In the genomic region with DNA sequence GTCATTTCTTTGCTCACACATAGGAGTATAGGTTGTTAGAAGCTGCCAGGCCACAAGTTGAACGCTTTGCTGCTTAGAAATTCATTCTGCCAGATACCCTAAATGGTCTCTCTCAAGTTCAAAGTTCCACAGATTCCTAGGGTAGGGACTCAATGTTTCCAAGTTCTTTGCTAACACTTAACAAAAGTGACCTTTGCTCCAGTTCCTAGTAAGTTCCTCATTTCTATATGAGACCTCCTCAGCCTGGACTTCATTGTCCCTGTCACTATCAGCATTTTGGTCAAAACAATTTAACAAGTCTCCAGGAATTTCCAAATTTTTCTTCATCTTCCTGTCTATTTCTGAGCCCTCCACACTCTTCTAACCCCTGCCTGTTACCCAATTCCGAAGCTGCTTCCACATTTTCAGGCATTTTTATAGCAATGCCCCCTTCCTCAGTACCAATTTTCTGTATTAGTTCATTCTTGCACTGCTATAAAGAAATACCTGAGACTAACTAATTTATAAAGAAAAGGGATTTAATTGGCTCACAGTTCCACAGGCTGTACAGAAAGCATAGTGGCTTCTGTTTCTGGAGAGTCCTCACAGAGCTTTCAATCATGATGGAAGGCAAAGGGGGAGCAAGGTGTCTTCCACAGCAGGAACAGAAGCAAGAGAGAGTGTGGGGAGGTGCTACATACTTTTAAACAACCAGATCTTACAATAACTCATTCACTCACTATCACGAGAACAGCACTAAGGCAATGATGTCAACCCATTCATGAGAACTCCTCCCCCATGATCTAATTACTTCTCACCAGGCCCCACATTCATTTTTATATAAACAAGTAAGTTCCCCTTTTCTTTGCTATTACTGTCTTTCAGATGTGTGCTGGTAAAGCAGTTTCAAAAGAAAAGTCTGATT, we compare ENCODE assay signal across 10 cellular contexts. TPM values are rescaled to one million over a fixed set of nuclear protein-coding genes. Genes with fewer than 3 reads are reported as not detected.
DNase-seq lines count a peak whose midpoint lies in the region; ATAC-seq and TF ChIP-seq lines count a peak whose summit lies in the region.
"Had no signal": no experiment of that assay in that cellular context is flagged by ENCODE, and none has a peak within 500 bp of the region (broad histone marks: within the 10 kb centered on the region; RNA-seq: fewer than 3 reads in every experiment).

No MANE protein-coding gene starts in this region.

- H3K4me3 Mint-ChIP-seq in activated T-helper 1 cell treated with anti-CD3 and anti-CD28 coated beads, Interleukin-12 subunit alpha, Interleukin-12 subunit beta, Interleukin-2, Interleukin-4 antibody, amounts not matched to agents 30 ng/mL and 10 ng/mL and 1 ng/mL, durations not matched to agents 14 hours and 24 hours and 36 hours: no peak overlapping the region
- H3K4me3 Mint-ChIP-seq: activated CD4-positive, alpha-beta memory T cell treated with anti-CD3 and anti-CD28 coated beads, Interleukin-2, amount 10 ng/mL, durations not matched to agents 7 days and 5 days had no signal

- H3K9me3 Mint-ChIP-seq in activated T-helper 1 cell treated with anti-CD3 and anti-CD28 coated beads, Interleukin-12 subunit alpha, Interleukin-12 subunit beta, Interleukin-2, Interleukin-4 antibody, amounts not matched to agents 30 ng/mL and 10 ng/mL and 1 ng/mL, durations not matched to agents 14 hours and 24 hours and 36 hours: peaks cover 14% of the 10 kb centered on the region

- H3K27ac ChIP-seq in subcutaneous abdominal adipose tissue (ENCODE audit: low read depth, low read length): peak overlapping the region; percentile 41

- H3K4me1 Mint-ChIP-seq in activated T-helper 1 cell treated with anti-CD3 and anti-CD28 coated beads, Interleukin-12 subunit alpha, Interleukin-12 subunit beta, Interleukin-2, Interleukin-4 antibody, amounts not matched to agents 30 ng/mL and 10 ng/mL and 1 ng/mL, durations not matched to agents 14 hours and 24 hours and 36 hours (ENCODE audit: low read depth): peaks cover 45% of the 10 kb centered on the region

- intact Hi-C loops in Right ventricle myocardium superior (cut with DNase I): no loop called here
- intact Hi-C loops in activated T-helper 1 cell treated with anti-CD3 and anti-CD28 coated beads, Interleukin-12 subunit alpha, Interleukin-12 subunit beta, Interleukin-2, Interleukin-4 antibody, amounts not matched to agents 30 ng/mL and 10 ng/mL and 1 ng/mL, durations not matched to agents 14 hours and 24 hours and 36 hours (cut with micrococcal nuclease): loop anchor here (5.0 kb wide), 1 partner anchor 171 kb away; no protein-coding TSS in a partner anchor

- H3K27ac Mint-ChIP-seq in activated T-helper 1 cell treated with anti-CD3 and anti-CD28 coated beads, Interleukin-12 subunit alpha, Interleukin-12 subunit beta, Interleukin-2, Interleukin-4 antibody, amounts not matched to agents 30 ng/mL and 10 ng/mL and 1 ng/mL, durations not matched to agents 14 hours and 24 hours and 36 hours: no peak overlapping the region
- H3K27ac Mint-ChIP-seq: activated CD4-positive, alpha-beta memory T cell treated with anti-CD3 and anti-CD28 coated beads, Interleukin-2, amount 10 ng/mL, durations not matched to agents 7 days and 5 days had no signal

- no peaks in the 10 kb centered on the region for H3K9me3 ChIP-seq in subcutaneous abdominal adipose tissue (ENCODE audit: control insufficient read depth in 5 of 5, low read length in 5 of 5)

- H3K4me3 ChIP-seq in subcutaneous abdominal adipose tissue (ENCODE audit: low read depth in 1 of 5, low read length in 5 of 5): no peak overlapping the region

- H3K9ac ChIP-seq in subcutaneous abdominal adipose tissue (ENCODE audit: low read length in 5 of 5): peak overlapping the region in 1 of 5 donors; percentile 25

- TF ChIP-seq POLR2A in Raji (IDR thresholded peaks at IDR 0.05; ENCODE audit: insufficient read depth, low read depth, low read length): peak; percentile 71

- DNase-seq in Right ventricle myocardium superior: no peak
- no peak for DNase-seq in activated T-helper 1 cell treated with anti-CD3 and anti-CD28 coated beads, Interleukin-12 subunit alpha, Interleukin-12 subunit beta, Interleukin-2, Interleukin-4 antibody, amounts not matched to agents 30 ng/mL and 10 ng/mL and 1 ng/mL, durations not matched to agents 14 hours and 24 hours and 36 hours (ENCODE audit: low spot score)
- DNase-seq: activated CD4-positive, alpha-beta memory T cell treated with anti-CD3 and anti-CD28 coated beads, Interleukin-2, amount 10 ng/mL, durations not matched to agents 7 days and 5 days; cerebellar nuclear complex had no signal

- peaks cover 0 to 6% (median 2%) of the 10 kb centered on the region in 5 donors for H3K4me1 ChIP-seq in subcutaneous abdominal adipose tissue (ENCODE audit: control insufficient read depth in 5 of 5, insufficient read depth in 5 of 5, low read length in 5 of 5)

- peaks cover 0 to 3% (median 0%) of the 10 kb centered on the region in 5 donors for H3K27me3 ChIP-seq in subcutaneous abdominal adipose tissue (ENCODE audit: control insufficient read depth in 5 of 5, insufficient read depth in 4 of 5, low read length in 5 of 5)

- peaks cover 19% of the 10 kb centered on the region for H3K36me3 Mint-ChIP-seq in activated T-helper 1 cell treated with anti-CD3 and anti-CD28 coated beads, Interleukin-12 subunit alpha, Interleukin-12 subunit beta, Interleukin-2, Interleukin-4 antibody, amounts not matched to agents 30 ng/mL and 10 ng/mL and 1 ng/mL, durations not matched to agents 14 hours and 24 hours and 36 hours (ENCODE audit: low read depth)

- H3K36me3 ChIP-seq in subcutaneous abdominal adipose tissue (ENCODE audit: control insufficient read depth in 5 of 5, insufficient read depth in 5 of 5, low read length in 5 of 5): no peaks in the 10 kb centered on the region

- ATAC-seq in HG02870 (IDR thresholded peaks at IDR 0.05; ENCODE audit: unreplicated experiment) (peak; percentile 37), Right ventricle myocardium superior (ENCODE audit: poor library complexity) (peak; percentile 79), HG02763 (IDR thresholded peaks at IDR 0.05; ENCODE audit: unreplicated experiment) (no peak), GM21717 (IDR thresholded peaks at IDR 0.05; ENCODE audit: unreplicated experiment) (no peak)

- no peaks in the 10 kb centered on the region for H3K27me3 Mint-ChIP-seq in activated T-helper 1 cell treated with anti-CD3 and anti-CD28 coated beads, Interleukin-12 subunit alpha, Interleukin-12 subunit beta, Interleukin-2, Interleukin-4 antibody, amounts not matched to agents 30 ng/mL and 10 ng/mL and 1 ng/mL, durations not matched to agents 14 hours and 24 hours and 36 hours (ENCODE audit: insufficient read depth)

RNA-seq across cellular contexts. Expression of gene TLR1, which starts 11.5 kb away (rescaled TPM):
- total RNA-seq in Right ventricle myocardium superior: 3.4 TPM
- total RNA-seq in activated T-helper 1 cell treated with anti-CD3 and anti-CD28 coated beads, Interleukin-12 subunit alpha, Interleukin-12 subunit beta, Interleukin-2, Interleukin-4 antibody, amounts not matched to agents 30 ng/mL and 10 ng/mL and 1 ng/mL, durations not matched to agents 14 hours and 24 hours and 36 hours: 1.9 and 2.7 TPM in 2 replicates
- total RNA-seq: HT-29 had no signal

RNA-seq across cellular contexts. Expression of gene TLR10, which starts 33.3 kb away (rescaled TPM):
- not detected for total RNA-seq in Right ventricle myocardium superior
- total RNA-seq in activated T-helper 1 cell treated with anti-CD3 and anti-CD28 coated beads, Interleukin-12 subunit alpha, Interleukin-12 subunit beta, Interleukin-2, Interleukin-4 antibody, amounts not matched to agents 30 ng/mL and 10 ng/mL and 1 ng/mL, durations not matched to agents 14 hours and 24 hours and 36 hours: not detected in 2 replicates
- total RNA-seq: HT-29 had no signal

RNA-seq across cellular contexts. Expression of gene TLR6, which starts 40.5 kb away (rescaled TPM):
- total RNA-seq in Right ventricle myocardium superior: 2.3 TPM
- 1.3 and 1.7 TPM in 2 replicates for total RNA-seq in activated T-helper 1 cell treated with anti-CD3 and anti-CD28 coated beads, Interleukin-12 subunit alpha, Interleukin-12 subunit beta, Interleukin-2, Interleukin-4 antibody, amounts not matched to agents 30 ng/mL and 10 ng/mL and 1 ng/mL, durations not matched to agents 14 hours and 24 hours and 36 hours

RNA-seq across cellular contexts. Expression of gene FAM114A1, which starts 51.5 kb away (rescaled TPM):
- 20.3 TPM for total RNA-seq in Right ventricle myocardium superior
- total RNA-seq in activated T-helper 1 cell treated with anti-CD3 and anti-CD28 coated beads, Interleukin-12 subunit alpha, Interleukin-12 subunit beta, Interleukin-2, Interleukin-4 antibody, amounts not matched to agents 30 ng/mL and 10 ng/mL and 1 ng/mL, durations not matched to agents 14 hours and 24 hours and 36 hours: 0.22 and 0.49 TPM in 2 replicates

Comparison
In these comparisons a context has a peak if more than half of its experiments do, and no peak if none do; other contexts are left out.
1. ATAC-seq: peak in HG02870 (single experiment) and Right ventricle myocardium superior (single experiment); none in HG02763 (single experiment) and GM21717 (single experiment).